In genomic region chr17:64598672-64599071, GRCh38 we compare ENCODE assay signal across 15 cellular contexts.
DNase-seq lines count a peak whose midpoint lies in the region; ATAC-seq and TF ChIP-seq lines count a peak whose summit lies in the region.
"Had no signal": no experiment of that assay in that cellular context is flagged by ENCODE, and none has a peak within 500 bp of the region (broad histone marks: within the 10 kb centered on the region; RNA-seq: fewer than 3 reads in every experiment).

No MANE protein-coding gene starts in this region.

- peaks cover 42% of the 10 kb centered on the region for H3K4me1 Mint-ChIP-seq in CD4-positive, alpha-beta T cell (ENCODE audit: low read depth)
- peaks cover 7% of the 10 kb centered on the region for H3K4me1 Mint-ChIP-seq in GM23338
- H3K4me1 Mint-ChIP-seq in activated T-helper 17 cell treated with anti-CD3 and anti-CD28 coated beads, Interleukin-2, amount 50 U/mL, for 72 hours, result peaks cover 13% of the 10 kb centered on the region
- H3K4me1 Mint-ChIP-seq in naive thymus-derived CD8-positive, alpha-beta T cell, result peaks cover 12 to 39% (median 30%) of the 10 kb centered on the region in 4 donors

- no peaks in the 10 kb centered on the region for H3K9me3 ChIP-seq in CD4-positive, alpha-beta T cell (ENCODE audit: control insufficient read depth, low read length)
- H3K9me3 ChIP-seq: body of pancreas, ovary, tibial nerve had no signal

- ATAC-seq in CD4-positive, alpha-beta T cell (ENCODE audit: poor library complexity), result no peak
- ATAC-seq in GM23338, result no peak
- no peak for ATAC-seq in activated T-helper 17 cell treated with anti-CD3 and anti-CD28 coated beads, Interleukin-2, amount 50 U/mL, for 72 hours (replicated peaks)
- ATAC-seq in naive thymus-derived CD8-positive, alpha-beta T cell, result no peak
- ATAC-seq: body of pancreas, left ventricle myocardium superior had no signal

- H2AFZ ChIP-seq in GM23338, result no peak overlapping the region

- H3K9me3 Mint-ChIP-seq in CD4-positive, alpha-beta T cell, result no peaks in the 10 kb centered on the region
- no peaks in the 10 kb centered on the region for H3K9me3 Mint-ChIP-seq in GM23338
- no peaks in the 10 kb centered on the region for H3K9me3 Mint-ChIP-seq in activated T-helper 17 cell treated with anti-CD3 and anti-CD28 coated beads, Interleukin-2, amount 50 U/mL, for 72 hours
- H3K9me3 Mint-ChIP-seq in naive thymus-derived CD8-positive, alpha-beta T cell, result no peaks in the 10 kb centered on the region
- H3K9me3 Mint-ChIP-seq: endodermal cell had no signal

- CTCF ChIA-PET in CD4-positive, alpha-beta T cell (lab: Charles Lee), result no interaction called here

- no peak overlapping the region for H3K27ac ChIP-seq in CD4-positive, alpha-beta T cell (ENCODE audit: low read depth, low read length)
- no peak overlapping the region for H3K27ac ChIP-seq in GM23338 (ENCODE audit: low read depth)
- H3K27ac ChIP-seq: body of pancreas, ovary, tibial nerve had no signal

- no peaks in the 10 kb centered on the region for H3K9me2 ChIP-seq in GM23338 (ENCODE audit: insufficient read depth)

- TF ChIP-seq CTCF in CD4-positive, alpha-beta T cell (IDR thresholded peaks at IDR 0.05), result no peak
- no peak for TF ChIP-seq CTCF in GM23338 (conservative IDR thresholded peaks at IDR 0.05; ENCODE audit: low read depth in 2 of 2)

- intact Hi-C loops in CD4-positive, alpha-beta T cell (cut with DNase I, micrococcal nuclease), result loop anchor here (2.0 to 5.0 kb wide), 2 partner anchors 16 to 39 kb away; no protein-coding TSS in a partner anchor

- H3F3A ChIP-seq in GM23338 (replicated peaks; ENCODE audit: low read depth), result no peaks in the 10 kb centered on the region

- peaks cover 26% of the 10 kb centered on the region; the same call in 1 of the 2 replicates for H3K79me2 ChIP-seq in GM23338 (replicated peaks; ENCODE audit: insufficient read depth)

- H3K27ac Mint-ChIP-seq in CD4-positive, alpha-beta T cell, result peak overlapping the region; percentile 90
- peak overlapping the region; percentile 44; the same call in 1 of the 2 replicates for H3K27ac Mint-ChIP-seq in GM23338
- H3K27ac Mint-ChIP-seq in activated T-helper 17 cell treated with anti-CD3 and anti-CD28 coated beads, Interleukin-2, amount 50 U/mL, for 72 hours, result peak overlapping the region; percentile 87
- peak overlapping the region in 8 of 10 donors; percentile 69 to 93 (median 88) for H3K27ac Mint-ChIP-seq in naive thymus-derived CD8-positive, alpha-beta T cell
- H3K27ac Mint-ChIP-seq: endodermal cell had no signal

- H3K4me1 ChIP-seq in GM23338 (ENCODE audit: insufficient read depth), result no peaks in the 10 kb centered on the region
- H3K4me1 ChIP-seq: body of pancreas had no signal

- peaks cover 34% of the 10 kb centered on the region for H3K36me3 Mint-ChIP-seq in CD4-positive, alpha-beta T cell (ENCODE audit: low read depth)
- H3K36me3 Mint-ChIP-seq in GM23338 (ENCODE audit: low read depth), result peaks cover 8% of the 10 kb centered on the region; the same call in 2 of the 3 replicates
- peaks cover 30% of the 10 kb centered on the region for H3K36me3 Mint-ChIP-seq in activated T-helper 17 cell treated with anti-CD3 and anti-CD28 coated beads, Interleukin-2, amount 50 U/mL, for 72 hours (ENCODE audit: low read depth)
- H3K36me3 Mint-ChIP-seq in naive thymus-derived CD8-positive, alpha-beta T cell, result peaks cover 10 to 34% (median 11%) of the 10 kb centered on the region in 3 donors

- H3K4me3 Mint-ChIP-seq in CD4-positive, alpha-beta T cell, result peak overlapping the region; percentile 76
- H3K4me3 Mint-ChIP-seq in GM23338, result no peak overlapping the region
- H3K4me3 Mint-ChIP-seq in activated T-helper 17 cell treated with anti-CD3 and anti-CD28 coated beads, Interleukin-2, amount 50 U/mL, for 72 hours, result peak overlapping the region; percentile 84
- peak overlapping the region in 4 of 10 donors; percentile 65 to 78 (median 72) for H3K4me3 Mint-ChIP-seq in naive thymus-derived CD8-positive, alpha-beta T cell
- H3K4me3 Mint-ChIP-seq: endodermal cell had no signal

- H3K27me3 ChIP-seq in CD4-positive, alpha-beta T cell (ENCODE audit: control insufficient read depth, insufficient read depth, low read length), result no peaks in the 10 kb centered on the region
- no peaks in the 10 kb centered on the region for H3K27me3 ChIP-seq in GM23338 (ENCODE audit: insufficient read depth)
- H3K27me3 ChIP-seq: body of pancreas, ovary, tibial nerve had no signal

- no peaks in the 10 kb centered on the region for H4K20me1 ChIP-seq in GM23338 (replicated peaks; ENCODE audit: insufficient read depth)

- H3K4me3 ChIP-seq in GM23338, result no peak overlapping the region
- H3K4me3 ChIP-seq: body of pancreas, ovary, tibial nerve had no signal

- DNase-seq in CD4-positive, alpha-beta T cell, result no peak
- DNase-seq in GM23338 (ENCODE audit: low spot score) (no peak), amniotic stem cell (lab: John Stamatoyannopoulos, UW) (no peak), iPS-NIHi11 (ENCODE audit: low spot score) (no peak)
- no peak for DNase-seq in naive thymus-derived CD8-positive, alpha-beta T cell
- DNase-seq in activated CD8-positive, alpha-beta memory T cell treated with anti-CD3 and anti-CD28 coated beads, Interleukin-2, amount 50 U/mL, for 48 hours, result no peak
- DNase-seq: left ventricle myocardium superior, NCI-H524 treated with DMSO at 0.1 percent for 48 hours, ovary, right cardiac atrium, SHP77 had no signal

- POLR2A ChIA-PET in CD4-positive, alpha-beta T cell (lab: Charles Lee), result interaction anchor here (1.2 to 2.4 kb wide), 3 partner anchors 50 to 110 kb away, joined by 3 to 18 read pairs (median 5); partner anchors contain the start of genes CEP95 and DDX5
- POLR2A ChIA-PET in naive thymus-derived CD8-positive, alpha-beta T cell (lab: Charles Lee), result interaction anchor here (0.7 to 1.2 kb wide), 3 partner anchors 36 to 93 kb away, joined by 3 to 5 read pairs (median 5); partner anchors contain the start of genes CEP95 and DDX5

- no peaks in the 10 kb centered on the region for H3K27me3 Mint-ChIP-seq in CD4-positive, alpha-beta T cell
- H3K27me3 Mint-ChIP-seq in GM23338 (ENCODE audit: insufficient read depth, low read depth, poor library complexity), result no peaks in the 10 kb centered on the region
- no peaks in the 10 kb centered on the region for H3K27me3 Mint-ChIP-seq in activated T-helper 17 cell treated with anti-CD3 and anti-CD28 coated beads, Interleukin-2, amount 50 U/mL, for 72 hours
- H3K27me3 Mint-ChIP-seq in naive thymus-derived CD8-positive, alpha-beta T cell, result no peaks in the 10 kb centered on the region

- no peak overlapping the region for H3K4me2 ChIP-seq in GM23338

- H3K36me3 ChIP-seq in GM23338 (ENCODE audit: insufficient read depth), result no peaks in the 10 kb centered on the region
- H3K36me3 ChIP-seq: ovary had no signal

TF ChIP-seq in GM23338, 12 proteins besides CTCF, POLR2A, EP300 and RAD21 (continues in another document):
- TF ChIP-seq CREB1 (CRISPR knock-in tag; IDR thresholded peaks at IDR 0.05; ENCODE audit: low read depth) (no peak), ZNF331 (CRISPR knock-in tag; IDR thresholded peaks at IDR 0.05; ENCODE audit: low read depth) (no peak), REST (IDR thresholded peaks at IDR 0.05; ENCODE audit: unreplicated experiment) (no peak), ZNF114 (CRISPR knock-in tag; IDR thresholded peaks at IDR 0.05) (no peak), POLR2AphosphoS5 (IDR thresholded peaks at IDR 0.05; ENCODE audit: low read depth) (no peak), JUNB (IDR thresholded peaks at IDR 0.05; ENCODE audit: unreplicated experiment) (no peak), EZH2 (IDR thresholded peaks at IDR 0.05; ENCODE audit: low read depth, unreplicated experiment) (no peak)
